ENCODE assay signal across 8 cellular contexts in the genomic region with DNA sequence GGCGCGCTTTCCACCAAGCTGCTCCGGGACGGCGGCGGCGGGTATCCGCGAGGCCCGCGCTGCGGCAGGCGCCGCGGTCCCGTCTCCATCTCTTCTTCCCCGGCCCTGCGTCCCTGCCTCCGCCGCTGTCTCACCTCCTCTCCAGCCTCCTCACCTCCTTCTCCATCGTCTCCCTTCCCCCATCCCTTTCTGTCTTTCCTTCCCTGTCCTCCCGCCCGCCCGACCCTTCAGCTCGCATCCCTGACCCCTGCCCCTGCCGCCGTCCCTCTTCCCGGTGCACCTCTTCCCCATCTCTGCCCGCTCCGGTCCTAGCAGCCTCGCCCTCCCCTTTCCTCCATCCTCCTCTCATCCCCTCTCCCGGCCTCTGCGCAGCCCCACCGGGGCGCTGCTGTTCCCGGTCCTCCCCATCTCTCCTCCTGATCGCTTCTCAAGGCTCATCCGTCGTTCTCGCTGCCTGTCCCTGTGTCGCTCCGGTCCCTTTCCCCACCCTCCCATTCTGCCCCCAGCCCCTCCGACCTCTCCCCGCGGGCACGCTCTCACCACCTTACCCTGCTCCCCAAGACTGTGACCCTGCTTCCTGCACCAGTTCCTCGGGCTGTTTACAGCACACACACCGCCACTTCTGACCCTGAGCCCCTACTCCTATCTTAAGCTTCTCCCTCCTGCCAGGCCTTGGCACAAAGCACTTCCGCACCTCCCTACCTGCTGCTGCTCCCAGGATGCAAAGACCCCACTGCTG. TPM values are rescaled to one million over a fixed set of nuclear protein-coding genes. Genes with fewer than 3 reads are reported as not detected.
DNase-seq lines count a peak whose midpoint lies in the region; ATAC-seq and TF ChIP-seq lines count a peak whose summit lies in the region.

No MANE protein-coding gene starts in this region.

- no peaks in the 10 kb centered on the region for H3F3A ChIP-seq in SK-N-SH (replicated peaks; ENCODE audit: insufficient read depth)

- BruUV-seq in HCT116 (replicated peaks; lab: Mats Ljungman, UMichigan) = no TSS peak

- TF ChIP-seq RAD21 in HCT116 (IDR thresholded peaks at IDR 0.05; ENCODE audit: low read depth) (no peak), SK-N-SH (IDR thresholded peaks at IDR 0.05; ENCODE audit: low read length) (no peak)

- H3K9me2 ChIP-seq in HCT116 (ENCODE audit: insufficient read depth) = no peaks in the 10 kb centered on the region
- H3K9me2 ChIP-seq in SK-N-SH = no peaks in the 10 kb centered on the region

- H3K79me2 ChIP-seq in DND-41 (ENCODE audit: insufficient read depth, low read length) (peaks cover 43% of the 10 kb centered on the region), HCT116 (ENCODE audit: insufficient read depth, low read length) (peaks cover 8% of the 10 kb centered on the region; the same call in 1 of the 2 replicates), SK-N-SH (ENCODE audit: insufficient read depth) (peaks cover 13% of the 10 kb centered on the region)

- peak overlapping the region; percentile 95 for H3K4me3 Mint-ChIP-seq in natural killer cell

- H3K9me3 Mint-ChIP-seq in natural killer cell = no peaks in the 10 kb centered on the region

- no peaks in the 10 kb centered on the region for H3K36me3 Mint-ChIP-seq in natural killer cell

- ATAC-seq in DND-41 (ENCODE audit: insufficient read depth, low read depth) = peak; percentile 1; the same call in 2 of the 3 replicates
- peak; percentile 35 for ATAC-seq in HCT116
- ATAC-seq in natural killer cell = no peak
- ATAC-seq in GM19324 (IDR thresholded peaks at IDR 0.05; ENCODE audit: low FRiP score, unreplicated experiment) = no peak
- ATAC-seq in HG02763 (IDR thresholded peaks at IDR 0.05; ENCODE audit: unreplicated experiment) = no peak

- no peak for TF ChIP-seq POLR2A in HCT116 (IDR thresholded peaks at IDR 0.05; ENCODE audit: borderline replicate concordance, extremely low read depth, insufficient read depth, insufficient read length)

- TF ChIP-seq CTCF in DND-41 (IDR thresholded peaks at IDR 0.05; ENCODE audit: borderline replicate concordance, extremely low read depth, low read length, poor library complexity, severe bottlenecking) (no peak), HCT116 (IDR thresholded peaks at IDR 0.05 in 2 of 3, conservative IDR thresholded peaks at IDR 0.05 in 1 of 3; ENCODE audit: borderline replicate concordance in 1 of 3, insufficient read depth in 1 of 3, low read depth in 2 of 3, low read length in 2 of 3) (no peak), SK-N-SH (IDR thresholded peaks at IDR 0.05) (no peak), natural killer cell (IDR thresholded peaks at IDR 0.05) (no peak)

- no peak for TF ChIP-seq EP300 in SK-N-SH (IDR thresholded peaks at IDR 0.05; ENCODE audit: borderline replicate concordance in 1 of 2, low read depth in 1 of 2, low read length in 1 of 2)

- H3K4me1 ChIP-seq in DND-41 (ENCODE audit: insufficient read depth, low read length) (peaks cover 42% of the 10 kb centered on the region), HCT116 (ENCODE audit: control insufficient read depth in 1 of 2, insufficient read depth in 2 of 2, low read length in 2 of 2) (peaks cover 17 to 21% of the 10 kb centered on the region in 2 experiments), SK-N-SH (ENCODE audit: control insufficient read depth in 1 of 2, insufficient read depth in 2 of 2, low read depth in 1 of 2, low read length in 1 of 2) (peaks cover 0 to 23% of the 10 kb centered on the region in 2 experiments; a peak in 1 of 4 replicates)
- H3K4me1 ChIP-seq in effector memory CD4-positive, alpha-beta T cell (ENCODE audit: control insufficient read depth, insufficient read depth, low read length, poor library complexity, severe bottlenecking) = peaks cover 31% of the 10 kb centered on the region

- CTCF ChIA-PET in HCT116 (lab: Charles Lee) (interaction anchor here (0.7 to 1.3 kb wide), 2 partner anchors 246 to 354 kb away, joined by 3 to 4 read pairs; no protein-coding TSS in a partner anchor), SK-N-SH (lab: Yijun Ruan, JAX) (interaction anchor here (0.9 to 2.3 kb wide), 7 partner anchors 12 to 253 kb away, joined by 3 to 13 read pairs (median 3); no protein-coding TSS in a partner anchor)

- peak overlapping the region; percentile 48 for H3K9ac ChIP-seq in DND-41 (ENCODE audit: low read depth, low read length)
- H3K9ac ChIP-seq in HCT116 (ENCODE audit: low read length) = peak overlapping the region; percentile 88
- H3K9ac ChIP-seq in SK-N-SH = peak overlapping the region; percentile 31; the same call in 1 of the 2 replicates

- POLR2A ChIA-PET in HCT116 (lab: Charles Lee) (interaction anchor here (0.6 to 1.3 kb wide), 4 partner anchors 9 to 33 kb away, joined by 3 to 5 read pairs (median 4); no protein-coding TSS in a partner anchor), SK-N-SH (lab: Yijun Ruan, JAX) (interaction anchor here (0.9 to 1.5 kb wide), 4 partner anchors 13 to 60 kb away, joined by 3 to 6 read pairs (median 4); no protein-coding TSS in a partner anchor)

- RAD21 ChIA-PET in HCT116 (lab: Charles Lee; ENCODE audit: low non-redundant PET in 1 of 2, low total read pairs in 2 of 2, uncharacterized antibody in 2 of 2, unreplicated experiment in 2 of 2) = interaction anchor here in 1 of 2 experiments (0.7 kb wide), 1 partner anchor 10 kb away, joined by 3 read pairs; no protein-coding TSS in a partner anchor

- H3K27me3 ChIP-seq in DND-41 (ENCODE audit: insufficient read depth, low read length, poor library complexity) (no peaks in the 10 kb centered on the region), HCT116 (ENCODE audit: insufficient read depth, low read length) (no peaks in the 10 kb centered on the region), SK-N-SH (ENCODE audit: insufficient read depth) (no peaks in the 10 kb centered on the region)
- H3K27me3 ChIP-seq in effector memory CD4-positive, alpha-beta T cell (replicated peaks; ENCODE audit: control insufficient read depth, insufficient read depth, low read length, poor library complexity, severe bottlenecking) = no peaks in the 10 kb centered on the region

- peak overlapping the region; percentile 90 to 97 for H3K27ac Mint-ChIP-seq in natural killer cell

- H3K4me3 ChIP-seq in DND-41 (ENCODE audit: low read depth in 1 of 2, low read length in 2 of 2) (peak overlapping the region; percentile 38 to 90; a peak in 3 of 4 replicates), HCT116 (replicated peaks in 1 of 2; ENCODE audit: low read depth in 1 of 2, low read length in 2 of 2) (peak overlapping the region; percentile 73 to 85), SK-N-SH (ENCODE audit: low read depth in 2 of 2, low read length in 1 of 2) (peak overlapping the region; percentile 75 to 88)
- H3K4me3 ChIP-seq in effector memory CD4-positive, alpha-beta T cell (ENCODE audit: insufficient read depth, low read depth, low read length, poor library complexity, severe bottlenecking) = peak overlapping the region; percentile 78

- H3K9me3 ChIP-seq in DND-41 (ENCODE audit: insufficient read depth, low read length, severe bottlenecking) (no peaks in the 10 kb centered on the region), HCT116 (ENCODE audit: control insufficient read depth in 1 of 2, insufficient read depth in 1 of 2, low read depth in 1 of 2, low read length in 2 of 2) (no peaks in the 10 kb centered on the region), SK-N-SH (no peaks in the 10 kb centered on the region)
- H3K9me3 ChIP-seq in effector memory CD4-positive, alpha-beta T cell (ENCODE audit: control insufficient read depth, low read length) = no peaks in the 10 kb centered on the region

- DNase-seq in DND-41 = peak; percentile 35
- no peak for DNase-seq in HCT116 (ENCODE audit: low read depth, low spot score)
- peak; percentile 83 for DNase-seq in SK-N-SH
- no peak for DNase-seq in effector memory CD4-positive, alpha-beta T cell
- no peak for DNase-seq in natural killer cell
- no peak for DNase-seq in CD1c-positive myeloid dendritic cell (ENCODE audit: extremely low spot score)

- H3K4me1 Mint-ChIP-seq in natural killer cell = peaks cover 31 to 45% of the 10 kb centered on the region in 2 donors

- WGBS in SK-N-SH (ENCODE audit: low lambda C conversion rate) = 1% methylated on average over 34 of the region's 49 CpGs

- H3K4me2 ChIP-seq in DND-41 (ENCODE audit: insufficient read depth, low read length) (peak overlapping the region; percentile 71), HCT116 (ENCODE audit: low read length) (peak overlapping the region; percentile 100), SK-N-SH (peak overlapping the region; percentile 80)

- peak overlapping the region; percentile 6; the same call in 1 of the 2 replicates for H3K27ac ChIP-seq in DND-41 (ENCODE audit: low read length)
- peak overlapping the region; percentile 39 for H3K27ac ChIP-seq in HCT116 (ENCODE audit: low read depth, low read length)
- H3K27ac ChIP-seq in SK-N-SH (ENCODE audit: low read depth in 2 of 2, low read length in 1 of 2) = peak overlapping the region in 1 of 2 experiments; percentile 32; a peak in 1 of 4 replicates
- H3K27ac ChIP-seq in effector memory CD4-positive, alpha-beta T cell (ENCODE audit: insufficient read depth, low read length, poor library complexity, severe bottlenecking) = peak overlapping the region; percentile 60

- intact Hi-C loops in HCT116 (cut with micrococcal nuclease) (no loop called here), natural killer cell (cut with micrococcal nuclease) (no loop called here)

- H4K20me1 ChIP-seq in DND-41 (ENCODE audit: insufficient read depth, low read length) = peaks cover 66% of the 10 kb centered on the region
- no peaks in the 10 kb centered on the region for H4K20me1 ChIP-seq in HCT116 (ENCODE audit: insufficient read depth)
- H4K20me1 ChIP-seq in SK-N-SH (ENCODE audit: insufficient read depth) = no peaks in the 10 kb centered on the region

- H3K27me3 Mint-ChIP-seq in natural killer cell (ENCODE audit: low read depth in 2 of 2) = no peaks in the 10 kb centered on the region

- peaks cover 10% of the 10 kb centered on the region for H3K36me3 ChIP-seq in DND-41 (ENCODE audit: insufficient read depth, low read length)
- H3K36me3 ChIP-seq in HCT116 (ENCODE audit: control insufficient read depth in 1 of 2, insufficient read depth in 2 of 2, low read length in 2 of 2) = no peaks in the 10 kb centered on the region
- no peaks in the 10 kb centered on the region for H3K36me3 ChIP-seq in SK-N-SH (replicated peaks in 1 of 2; ENCODE audit: control insufficient read depth in 1 of 2, insufficient read depth in 2 of 2, low read length in 1 of 2)
- no peaks in the 10 kb centered on the region for H3K36me3 ChIP-seq in effector memory CD4-positive, alpha-beta T cell (ENCODE audit: control insufficient read depth, insufficient read depth, low read length)

- H2AFZ ChIP-seq in DND-41 (ENCODE audit: low read depth, low read length) (peak overlapping the region; percentile 79), HCT116 (ENCODE audit: low read depth, low read length, poor library complexity, severe bottlenecking) (no peak overlapping the region), SK-N-SH (ENCODE audit: low read depth) (0 out of 2 replicates have a peak overlapping the region, but pooled peaks have one; percentile 56)

RNA-seq across cellular contexts. Expression of a gene that starts 0.8 kb away (rescaled TPM):
- 20.0 TPM for total RNA-seq in HCT116 (2021; ENCODE audit: unreplicated experiment)
- polyA plus RNA-seq in HCT116 (2012) = 12.5 and 13.5 TPM in 2 replicates
- polyA plus RNA-seq in SK-N-SH (2012; rRNA removed) = 4.6 and 7.0 TPM in 2 replicates
- 1.9 and 3.3 TPM in 2 replicates for polyA plus RNA-seq in SK-N-SH (2012; cell fraction: cytosol; rRNA removed)
- 29.0 and 38.1 TPM in 2 replicates for polyA plus RNA-seq in SK-N-SH (2012; cell fraction: nucleus; rRNA removed)
- 10 to 100 TPM in 2 of 3 donors, 1 to 10 TPM in 1; 6.3 to 14.7 (median 10.1) TPM for total RNA-seq in natural killer cell

RNA-seq across cellular contexts. Expression of a gene that starts 52.7 kb away (rescaled TPM):
- total RNA-seq in HCT116 (2021; ENCODE audit: unreplicated experiment) (18.1 TPM), natural killer cell (100 to 1,000 TPM; 387 to 749 (median 430) TPM)
- polyA plus RNA-seq in HCT116 (2012) = 10.2 TPM in 2 replicates
- polyA plus RNA-seq in SK-N-SH (2012; rRNA removed) = 6.1 and 7.6 TPM in 2 replicates
- 3.3 and 4.6 TPM in 2 replicates for polyA plus RNA-seq in SK-N-SH (2012; cell fraction: cytosol; rRNA removed)
- polyA plus RNA-seq in SK-N-SH (2012; cell fraction: nucleus; rRNA removed) = 12.2 and 13.1 TPM in 2 replicates

Comparison
In these comparisons a context has a peak if more than half of its experiments do, and no peak if none do; other contexts are left out.
1. ATAC-seq: peak in DND-41 (single experiment) and HCT116 (single experiment); none in natural killer cell (0 of 3), GM19324 (single experiment) and HG02763 (single experiment).
2. DNase-seq: peak in DND-41 (single experiment) and SK-N-SH (single experiment); none in HCT116 (single experiment), effector memory CD4-positive, alpha-beta T cell (0 of 3), natural killer cell (single experiment) and CD1c-positive myeloid dendritic cell (single experiment).
3. H3K9ac ChIP-seq: peak in every context shown above with its lines; median percentile 88 in HCT116; 48 in DND-41; 31 in SK-N-SH.
4. RNA of a gene that starts 52.7 kb away (total RNA-seq): 387 to 749 TPM in natural killer cell; 18.1 TPM in HCT116 (single experiment); every median in the first group is over 10 times any median in the second.
5. Peak in every context shown above with its lines, with median percentiles within 50 percentile points of each other: H3K4me2 ChIP-seq and H3K4me3 ChIP-seq.